Comparison of ENCODE assay signal across 22 cellular contexts in the genomic region with DNA sequence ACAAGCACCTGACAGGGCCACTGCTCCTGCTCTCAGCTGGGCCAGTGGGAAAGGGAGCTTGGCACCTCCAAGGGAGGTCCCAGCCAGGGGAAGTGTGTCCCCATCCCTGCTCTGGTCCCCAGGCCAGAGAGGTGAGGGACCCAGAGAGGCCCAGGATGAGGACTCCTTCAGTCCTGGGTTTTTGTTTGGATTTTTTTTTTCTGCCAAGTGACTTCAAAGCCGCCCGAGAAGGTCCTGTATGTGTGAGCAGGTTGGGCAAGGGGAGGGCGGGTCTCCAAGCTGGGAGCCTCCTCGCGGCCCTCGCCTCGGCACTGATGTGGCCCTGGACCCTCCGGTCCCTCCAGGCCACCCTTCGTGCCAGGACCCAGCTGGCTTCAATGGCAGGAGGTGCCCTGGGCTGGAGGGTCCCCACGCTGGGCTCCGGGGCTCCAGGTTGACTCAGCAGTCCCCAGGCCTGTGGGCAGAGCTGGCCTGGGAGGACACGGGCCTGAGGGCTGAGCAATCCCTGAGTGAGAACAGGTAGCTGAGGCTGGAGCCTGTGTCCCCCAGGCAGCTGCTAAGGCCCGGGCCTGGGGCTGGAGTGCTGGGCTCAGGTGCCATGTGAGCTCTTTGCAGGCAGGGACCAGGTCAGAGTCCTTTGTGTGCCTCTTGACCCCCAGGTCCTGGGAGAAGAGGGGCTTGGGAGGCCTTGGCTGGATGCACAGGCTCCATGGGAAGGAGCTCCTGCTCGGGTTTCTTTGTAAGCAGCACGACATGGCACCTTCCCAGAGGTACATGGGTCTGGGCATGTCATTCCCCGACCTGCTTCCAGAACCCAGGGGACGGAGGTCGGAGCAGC.
A peak's percentile ranks its signal among the peaks of the same experiment; 100 is the strongest.
DNase-seq lines count a peak whose midpoint lies in the region; ATAC-seq and TF ChIP-seq lines count a peak whose summit lies in the region.
"Had no signal": no experiment of that assay in that cellular context is flagged by ENCODE, and none has a peak within 500 bp of the region (broad histone marks: within the 10 kb centered on the region; RNA-seq: fewer than 3 reads in every experiment).

No MANE protein-coding gene starts in this region.

- POLR2A ChIA-PET in RWPE1 (lab: Yijun Ruan, JAX; ENCODE audit: low non-redundant PET) = no interaction called here

- H3K4me2 ChIP-seq in BLaER1 treated with 17β-estradiol and CSF1 and Interleukin-3, amounts not matched to agents 10 nM and 100 nM = peak overlapping the region; percentile 44 to 99 (median 97)

- peaks cover 0 to 66% (median 18%) of the 10 kb centered on the region in 11 experiments; a peak in 14 of 22 replicates for H3K27me3 ChIP-seq in BLaER1 treated with 17β-estradiol and CSF1 and Interleukin-3, amounts not matched to agents 10 nM and 100 nM
- H3K27me3 ChIP-seq in right cardiac atrium (ENCODE audit: control insufficient read depth, insufficient read depth) (no peaks in the 10 kb centered on the region), psoas muscle (ENCODE audit: insufficient read depth in 3 of 3, low read length in 2 of 3) (no peaks in the 10 kb centered on the region), tibial artery (no peaks in the 10 kb centered on the region)
- H3K27me3 ChIP-seq: cardiac muscle cell, left lung had no signal

- H3K27ac ChIP-seq in BLaER1 treated with 17β-estradiol and CSF1 and Interleukin-3, amounts not matched to agents 10 nM and 100 nM = peak overlapping the region in 6 of 11 experiments; percentile 13 to 79 (median 74); a peak in 10 of 22 replicates
- H3K27ac ChIP-seq in RWPE1 = peak overlapping the region; percentile 9; the same call in 1 of the 2 replicates
- no peak overlapping the region for H3K27ac ChIP-seq in right cardiac atrium (ENCODE audit: low read length)
- no peak overlapping the region for H3K27ac ChIP-seq in psoas muscle
- no peak overlapping the region for H3K27ac ChIP-seq in tibial artery
- H3K27ac ChIP-seq: cardiac muscle cell, left lung had no signal

- CTCF ChIA-PET in RWPE1 (lab: Yijun Ruan, JAX) = interaction anchor here (0.6 to 1.5 kb wide), 4 partner anchors 11 to 1177 kb away, joined by 3 to 4 read pairs (median 4); no protein-coding TSS in a partner anchor

- H3K36me3 ChIP-seq in BLaER1 treated with 17β-estradiol and CSF1 and Interleukin-3, amounts not matched to agents 10 nM and 100 nM = no peaks in the 10 kb centered on the region
- H3K36me3 ChIP-seq in psoas muscle (ENCODE audit: insufficient read depth in 1 of 2, low read depth in 1 of 2) (no peaks in the 10 kb centered on the region), tibial artery (no peaks in the 10 kb centered on the region)
- H3K36me3 ChIP-seq: cardiac muscle cell, left lung had no signal

- peak overlapping the region in 1 of 10 experiments; percentile 33; a peak in 2 of 20 replicates for H3K4me3 ChIP-seq in BLaER1 treated with 17β-estradiol and CSF1 and Interleukin-3, amounts not matched to agents 10 nM and 100 nM
- H3K4me3 ChIP-seq in right cardiac atrium (ENCODE audit: low read length) (no peak overlapping the region), psoas muscle (no peak overlapping the region), tibial artery (no peak overlapping the region)
- H3K4me3 ChIP-seq: cardiac muscle cell, left lung had no signal

- DNase-seq in RWPE1 (ENCODE audit: low spot score) = no peak
- DNase-seq in right cardiac atrium = peak; percentile 10 to 44 (median 30)
- DNase-seq in psoas muscle = peak; percentile 8 to 48
- no peak for DNase-seq in HPDE6-E6E7 (ENCODE audit: extremely low spot score)
- DNase-seq in tibial artery = no peak
- DNase-seq: ACHN; activated naive CD4-positive, alpha-beta T cell treated with anti-CD3 and anti-CD28 coated beads for 36 hours; activated T-cell treated with anti-CD3 and anti-CD28 coated beads, Interleukin-2, amount 50 U/mL, for 4 hours; EL; KG1; MV-4-11; NCI-H1930; NCI-H226; NCI-H774; SHP77; stimulated activated CD4-positive, alpha-beta T cell treated with anti-CD3 and anti-CD28 coated beads, Interleukin-4, amount 100 ng/mL, for 24 hours; SW 1271 had no signal

- WGBS in right cardiac atrium = 91% methylated on average over 18 of the region's 18 CpGs
- 76 to 89% (median 79%) methylated on average over 16 to 18 of the region's 18 CpGs for WGBS in psoas muscle, 3 donors

- intact Hi-C loops in right cardiac atrium (cut with DNase I) (no loop called here), psoas muscle (cut with DNase I) (no loop called here), tibial artery (cut with DNase I; ENCODE audit: low total_unique reads) (no loop called here)

- no peaks in the 10 kb centered on the region for H3K9me3 ChIP-seq in BLaER1 treated with 17β-estradiol and CSF1 and Interleukin-3, amounts not matched to agents 10 nM and 100 nM (replicated peaks in 1 of 11)
- H3K9me3 ChIP-seq in right cardiac atrium (ENCODE audit: control insufficient read depth, low read length) = no peaks in the 10 kb centered on the region
- H3K9me3 ChIP-seq in psoas muscle = no peaks in the 10 kb centered on the region
- no peaks in the 10 kb centered on the region for H3K9me3 ChIP-seq in tibial artery
- H3K9me3 ChIP-seq: left lung had no signal

- H3K4me1 ChIP-seq in BLaER1 treated with 17β-estradiol and CSF1 and Interleukin-3, amounts not matched to agents 10 nM and 100 nM = peaks cover 75 to 100% (median 100%) of the 10 kb centered on the region in 10 experiments
- no peaks in the 10 kb centered on the region for H3K4me1 ChIP-seq in right cardiac atrium (ENCODE audit: control insufficient read depth, insufficient read depth, low read length)
- no peaks in the 10 kb centered on the region for H3K4me1 ChIP-seq in psoas muscle
- no peaks in the 10 kb centered on the region for H3K4me1 ChIP-seq in tibial artery

- peaks cover 0 to 77% (median 18%) of the 10 kb centered on the region in 11 experiments; a peak in 13 of 22 replicates for H4K20me1 ChIP-seq in BLaER1 treated with 17β-estradiol and CSF1 and Interleukin-3, amounts not matched to agents 10 nM and 100 nM

- peak overlapping the region in 8 of 11 experiments; percentile 16 to 72 (median 52); a peak in 15 of 22 replicates for H3K9ac ChIP-seq in BLaER1 treated with 17β-estradiol and CSF1 and Interleukin-3, amounts not matched to agents 10 nM and 100 nM

- TF ChIP-seq CTCF in RWPE1 (conservative IDR thresholded peaks at IDR 0.05; ENCODE audit: low read depth) = no peak
- TF ChIP-seq CTCF in psoas muscle (IDR thresholded peaks at IDR 0.05) = no peak
- TF ChIP-seq CTCF in tibial artery (IDR thresholded peaks at IDR 0.05) = no peak

- ATAC-seq in right cardiac atrium = no peak
- peak in 3 of 4 donors; percentile 1 to 23 (median 2) for ATAC-seq in psoas muscle
- no peak for ATAC-seq in GM21447 (IDR thresholded peaks at IDR 0.05; ENCODE audit: unreplicated experiment)
- no peak for ATAC-seq in HG03342 (IDR thresholded peaks at IDR 0.05; ENCODE audit: unreplicated experiment)
- ATAC-seq: activated T-cell treated with anti-CD3 and anti-CD28 coated beads, Interleukin-2, amount 50 U/mL, for 4 hours; left lung had no signal

Comparison
In these comparisons a context has a peak if more than half of its experiments do, and no peak if none do; other contexts are left out.
1. H3K27ac ChIP-seq: peak in BLaER1 treated with 17β-estradiol and CSF1 and Interleukin-3, amounts not matched to agents 10 nM and 100 nM (6 of 11) and RWPE1 (single experiment); none in right cardiac atrium (single experiment), psoas muscle (single experiment) and tibial artery (0 of 2).
2. DNase-seq: peak in right cardiac atrium (3 of 3) and psoas muscle (2 of 2); none in RWPE1 (single experiment), HPDE6-E6E7 (single experiment) and tibial artery (0 of 2).
3. ATAC-seq: peak in psoas muscle (3 of 4); none in right cardiac atrium (0 of 2), GM21447 (single experiment) and HG03342 (single experiment).